ENCODE assay signal across 19 cellular contexts in genomic region chr1:19014765-19015164, GRCh38.
"Had no signal": no experiment of that assay in that cellular context is flagged by ENCODE, and none has a peak within 500 bp of the region (broad histone marks: within the 10 kb centered on the region; RNA-seq: fewer than 3 reads in every experiment).

No MANE protein-coding gene starts in this region.

- H3K36me3 ChIP-seq: breast epithelium, heart right ventricle, tibial nerve had no signal

- H3K4me3 Mint-ChIP-seq: activated CD4-positive, alpha-beta memory T cell treated with anti-CD3 and anti-CD28 coated beads for 36 hours; activated CD4-positive, alpha-beta T cell treated with anti-CD3 and anti-CD28 coated beads for 36 hours; activated naive CD4-positive, alpha-beta T cell treated with anti-CD3 and anti-CD28 coated beads, Interleukin-2, amount 50 U/mL, for 24 hours; immature natural killer cell; natural killer cell; stimulated activated naive CD8-positive, alpha-beta T cell treated with anti-CD3 and anti-CD28 coated beads, Interleukin-15, Interleukin-2, amounts not matched to agents 100 ng/mL and 50 ng/mL, for 24 hours; T-helper 2 cell treated with Interferon-gamma antibody and Interleukin-4, amounts not matched to agents 5 μg/mL and 100 μg/mL, for 36 hours; WTC11 had no signal

- H3K27ac Mint-ChIP-seq: activated CD4-positive, alpha-beta memory T cell treated with anti-CD3 and anti-CD28 coated beads for 36 hours; activated CD4-positive, alpha-beta T cell treated with anti-CD3 and anti-CD28 coated beads for 36 hours; activated naive CD4-positive, alpha-beta T cell treated with anti-CD3 and anti-CD28 coated beads, Interleukin-2, amount 50 U/mL, for 24 hours; immature natural killer cell; natural killer cell; stimulated activated naive CD8-positive, alpha-beta T cell treated with anti-CD3 and anti-CD28 coated beads, Interleukin-15, Interleukin-2, amounts not matched to agents 100 ng/mL and 50 ng/mL, for 24 hours; T-helper 2 cell treated with Interferon-gamma antibody and Interleukin-4, amounts not matched to agents 5 μg/mL and 100 μg/mL, for 36 hours; WTC11 had no signal

- ATAC-seq: activated CD4-positive, alpha-beta T cell treated with anti-CD3 and anti-CD28 coated beads for 36 hours; heart right ventricle; left ventricle myocardium superior; natural killer cell; WTC11 had no signal

- H3K4me3 ChIP-seq: breast epithelium, heart right ventricle, tibial nerve had no signal

- H3K9me3 Mint-ChIP-seq: activated CD4-positive, alpha-beta memory T cell treated with anti-CD3 and anti-CD28 coated beads for 36 hours; activated naive CD4-positive, alpha-beta T cell treated with anti-CD3 and anti-CD28 coated beads, Interleukin-2, amount 50 U/mL, for 24 hours; immature natural killer cell; natural killer cell; stimulated activated naive CD8-positive, alpha-beta T cell treated with anti-CD3 and anti-CD28 coated beads, Interleukin-15, Interleukin-2, amounts not matched to agents 100 ng/mL and 50 ng/mL, for 24 hours had no signal

- DNase-seq: activated CD4-positive, alpha-beta memory T cell treated with anti-CD3 and anti-CD28 coated beads for 36 hours; activated CD4-positive, alpha-beta T cell treated with anti-CD3 and anti-CD28 coated beads for 36 hours; activated gamma-delta T cell; activated T-cell treated with anti-CD3 and anti-CD28 coated beads, Interleukin-2, amount 50 U/mL, for 48 hours; cerebellar nuclear complex; effector CD4-positive, alpha-beta T cell; heart right ventricle; immature natural killer cell; left ventricle myocardium superior; mesenchymal stem cell; natural killer cell; stimulated activated CD4-positive, alpha-beta T cell treated with anti-CD3 and anti-CD28 coated beads, Interleukin-12 subunit alpha, Interleukin-12 subunit beta, amount 100 ng/mL, for 4 hours; stimulated activated CD4-positive, alpha-beta T cell treated with anti-CD3 and anti-CD28 coated beads, Interleukin-1b, Interleukin-23, amount 100 ng/mL, for 48 hours had no signal

- H3K9me3 ChIP-seq: breast epithelium, tibial nerve had no signal

- H3K27me3 ChIP-seq: breast epithelium, tibial nerve had no signal

- H3K36me3 Mint-ChIP-seq: activated CD4-positive, alpha-beta memory T cell treated with anti-CD3 and anti-CD28 coated beads for 36 hours; activated naive CD4-positive, alpha-beta T cell treated with anti-CD3 and anti-CD28 coated beads, Interleukin-2, amount 50 U/mL, for 24 hours; immature natural killer cell; natural killer cell; WTC11 had no signal

- H3K27ac ChIP-seq: breast epithelium, heart right ventricle, tibial nerve had no signal
